9 cellular contexts compared by ENCODE assay signal in genomic region chr12:63151898-63152700, GRCh38. TPM values are rescaled to one million over a fixed set of nuclear protein-coding genes. Genes with fewer than 3 reads are reported as not detected.
DNase-seq lines count a peak whose midpoint lies in the region; ATAC-seq and TF ChIP-seq lines count a peak whose summit lies in the region.
"Had no signal": no experiment of that assay in that cellular context is flagged by ENCODE, and none has a peak within 500 bp of the region (broad histone marks: within the 10 kb centered on the region; RNA-seq: fewer than 3 reads in every experiment).

No MANE protein-coding gene starts in this region.

- ATAC-seq in activated CD8-positive, alpha-beta memory T cell treated with anti-CD3 and anti-CD28 coated beads, Interleukin-2, amount 10 ng/mL, durations not matched to agents 7 days and 5 days = no peak

- H3K9me3 Mint-ChIP-seq in activated CD8-positive, alpha-beta memory T cell treated with anti-CD3 and anti-CD28 coated beads, Interleukin-2, amount 10 ng/mL, durations not matched to agents 7 days and 5 days (ENCODE audit: low read depth) = no peaks in the 10 kb centered on the region
- H3K9me3 Mint-ChIP-seq in nephron = peaks cover 4% of the 10 kb centered on the region

- peaks cover 7% of the 10 kb centered on the region for H3K36me3 Mint-ChIP-seq in activated CD8-positive, alpha-beta memory T cell treated with anti-CD3 and anti-CD28 coated beads, Interleukin-2, amount 10 ng/mL, durations not matched to agents 7 days and 5 days
- H3K36me3 Mint-ChIP-seq in nephron (ENCODE audit: low read depth) = no peaks in the 10 kb centered on the region

- H3K27ac Mint-ChIP-seq in activated CD8-positive, alpha-beta memory T cell treated with anti-CD3 and anti-CD28 coated beads, Interleukin-2, amount 10 ng/mL, durations not matched to agents 7 days and 5 days = no peak overlapping the region
- H3K27ac Mint-ChIP-seq in nephron = peak overlapping the region in 1 of 3 experiments; percentile 6
- H3K27ac Mint-ChIP-seq: naive B cell had no signal

- no peak overlapping the region for H3K4me3 Mint-ChIP-seq in activated CD8-positive, alpha-beta memory T cell treated with anti-CD3 and anti-CD28 coated beads, Interleukin-2, amount 10 ng/mL, durations not matched to agents 7 days and 5 days
- H3K4me3 Mint-ChIP-seq in nephron = peak overlapping the region; percentile 81 to 85 (median 82)

- peaks cover 59% of the 10 kb centered on the region for H3K27me3 Mint-ChIP-seq in activated CD8-positive, alpha-beta memory T cell treated with anti-CD3 and anti-CD28 coated beads, Interleukin-2, amount 10 ng/mL, durations not matched to agents 7 days and 5 days
- H3K27me3 Mint-ChIP-seq in nephron (ENCODE audit: low read depth) = peaks cover 67% of the 10 kb centered on the region

- peak; percentile 50 for DNase-seq in activated CD8-positive, alpha-beta memory T cell treated with anti-CD3 and anti-CD28 coated beads, Interleukin-2, amount 50 U/mL, for 48 hours
- DNase-seq in activated CD8-positive, alpha-beta memory T cell treated with anti-CD3 and anti-CD28 coated beads, Interleukin-2, amount 10 ng/mL, durations not matched to agents 7 days and 5 days = no peak
- peak; percentile 18 for DNase-seq in HCEC 1CT
- peak; percentile 27 for DNase-seq in NCI-H1092 (lab: John Stamatoyannopoulos, UW)
- DNase-seq in T1000 (lab: John Stamatoyannopoulos, UW) = peak; percentile 46
- DNase-seq in fibroblast of the conjunctiva (ENCODE audit: low read depth) = peak; percentile 31
- DNase-seq in activated gamma-delta T cell treated with Interleukin-2 at 50 U/mL for 16 hours = no peak
- DNase-seq: naive B cell had no signal

- CTCF ChIA-PET in activated CD8-positive, alpha-beta memory T cell treated with anti-CD3 and anti-CD28 coated beads, Interleukin-2, amount 10 ng/mL, durations not matched to agents 7 days and 5 days (lab: Charles Lee) = no interaction called here

- TF ChIP-seq CTCF in nephron (IDR thresholded peaks at IDR 0.05; ENCODE audit: unreplicated experiment in 3 of 3) = peak; percentile 87 to 89 (median 87)

- H3K4me1 Mint-ChIP-seq in activated CD8-positive, alpha-beta memory T cell treated with anti-CD3 and anti-CD28 coated beads, Interleukin-2, amount 10 ng/mL, durations not matched to agents 7 days and 5 days = peaks cover 14% of the 10 kb centered on the region
- peaks cover 23% of the 10 kb centered on the region for H3K4me1 Mint-ChIP-seq in nephron

RNA-seq across cellular contexts. Expression of gene AVPR1A, which starts 1.1 kb away (rescaled TPM):
- not detected for total RNA-seq in activated CD8-positive, alpha-beta memory T cell treated with anti-CD3 and anti-CD28 coated beads, Interleukin-2, amount 10 ng/mL, durations not matched to agents 7 days and 5 days

Comparison
In these comparisons a context has a peak if more than half of its experiments do, and no peak if none do; other contexts are left out.
1. DNase-seq: peak in activated CD8-positive, alpha-beta memory T cell treated with anti-CD3 and anti-CD28 coated beads, Interleukin-2, amount 50 U/mL, for 48 hours (single experiment), HCEC 1CT (single experiment), NCI-H1092 (single experiment), T1000 (single experiment) and fibroblast of the conjunctiva (single experiment); none in activated CD8-positive, alpha-beta memory T cell treated with anti-CD3 and anti-CD28 coated beads, Interleukin-2, amount 10 ng/mL, durations not matched to agents 7 days and 5 days (single experiment) and activated gamma-delta T cell treated with Interleukin-2 at 50 U/mL for 16 hours (single experiment).